In genomic region chr19:6556043-6556449, GRCh38 we compare ENCODE assay signal across 30 cellular contexts. TPM values are rescaled to one million over a fixed set of nuclear protein-coding genes. Genes with fewer than 3 reads are reported as not detected.
"Had no signal": no experiment of that assay in that cellular context is flagged by ENCODE, and none has a peak within 500 bp of the region (broad histone marks: within the 10 kb centered on the region; RNA-seq: fewer than 3 reads in every experiment).

No MANE protein-coding gene starts in this region.

- H3K4me3 Mint-ChIP-seq: activated T-cell treated with anti-CD3 and anti-CD28 coated beads, Interleukin-2, amount 50 U/mL, for 24 hours; immature natural killer cell; memory B cell; naive thymus-derived CD8-positive, alpha-beta T cell had no signal

- H3K4me1 ChIP-seq: right lobe of liver had no signal

- H3K27ac Mint-ChIP-seq: activated T-cell treated with anti-CD3 and anti-CD28 coated beads, Interleukin-2, amount 50 U/mL, for 24 hours; immature natural killer cell; memory B cell; naive thymus-derived CD8-positive, alpha-beta T cell had no signal

- H3K36me3 Mint-ChIP-seq: immature natural killer cell; memory B cell; naive thymus-derived CD8-positive, alpha-beta T cell had no signal

- H3K27me3 ChIP-seq: brain microvascular endothelial cell, right lobe of liver had no signal

- H3K9me3 ChIP-seq: right lobe of liver had no signal

- H3K9me3 Mint-ChIP-seq: activated T-cell treated with anti-CD3 and anti-CD28 coated beads, Interleukin-2, amount 50 U/mL, for 24 hours; immature natural killer cell; memory B cell; naive thymus-derived CD8-positive, alpha-beta T cell had no signal

- H3K4me3 ChIP-seq: right lobe of liver, tibial nerve had no signal

- H3K27me3 Mint-ChIP-seq: activated T-cell treated with anti-CD3 and anti-CD28 coated beads, Interleukin-2, amount 50 U/mL, for 24 hours; memory B cell had no signal

- H3K36me3 ChIP-seq: brain microvascular endothelial cell, right lobe of liver, tibial nerve, WERI-Rb-1 had no signal

- H3K4me1 Mint-ChIP-seq: memory B cell had no signal

- ATAC-seq: activated CD4-positive, CD25-positive, alpha-beta regulatory T cell treated with anti-CD3 and anti-CD28 coated beads, Interleukin-2, amount 50 U/mL, for 24 hours; naive thymus-derived CD8-positive, alpha-beta T cell; right lobe of liver had no signal

- DNase-seq: activated CD4-positive, alpha-beta T cell treated with anti-CD3 and anti-CD28 coated beads for 48 hours; activated CD8-positive, alpha-beta memory T cell treated with anti-CD3 and anti-CD28 coated beads, Interleukin-2, amount 50 U/mL, for 48 hours; activated gamma-delta T cell treated with Interleukin-2 at 50 U/mL for 16 hours; activated naive CD4-positive, alpha-beta T cell treated with anti-CD3 and anti-CD28 coated beads, Interleukin-2, amount 50 U/mL, for 16 hours; activated T-cell treated with anti-CD3 and anti-CD28 coated beads, Interleukin-2, amount 50 U/mL, for 24 hours; amniotic stem cell; head of caudate nucleus; hippocampal formation; immature natural killer cell; midbrain; naive thymus-derived CD8-positive, alpha-beta T cell; right lobe of liver; stimulated activated CD4-positive, alpha-beta T cell treated with anti-CD3 and anti-CD28 coated beads, Interleukin-2, amount 100 ng/mL, for 48 hours; stimulated activated naive CD4-positive, alpha-beta T cell treated with Interleukin-2 at 50 U/mL for 16 hours; T-helper 9 cell; WERI-Rb-1 had no signal

- H3K27ac ChIP-seq: brain microvascular endothelial cell, right lobe of liver, tibial nerve, WERI-Rb-1 had no signal

- FAIRE-seq: astrocyte, endothelial cell of umbilical vein had no signal

RNA-seq across cellular contexts. Expression of gene TNFSF9, which starts 25.2 kb away (rescaled TPM):
- total RNA-seq: cardiac septum, fibroblast of villous mesenchyme had no signal

RNA-seq across cellular contexts. Expression of gene CD70, which starts 34.9 kb away (rescaled TPM):
- total RNA-seq: cardiac septum; endothelial cell of umbilical vein; fibroblast of lung; fibroblast of villous mesenchyme; lower leg skin; naive thymus-derived CD8-positive, alpha-beta T cell; right lobe of liver; temporal lobe; ureter had no signal
- polyA plus RNA-seq: endothelial cell of umbilical vein, fibroblast of lung had no signal

RNA-seq across cellular contexts. Expression of gene TUBB4A, which starts 53.9 kb away (rescaled TPM):
- total RNA-seq: endothelial cell of umbilical vein, fibroblast of lung, fibroblast of villous mesenchyme, osteocyte, skeletal muscle tissue had no signal
- polyA plus RNA-seq: endothelial cell of umbilical vein, fibroblast of lung had no signal
